In the genomic region with DNA sequence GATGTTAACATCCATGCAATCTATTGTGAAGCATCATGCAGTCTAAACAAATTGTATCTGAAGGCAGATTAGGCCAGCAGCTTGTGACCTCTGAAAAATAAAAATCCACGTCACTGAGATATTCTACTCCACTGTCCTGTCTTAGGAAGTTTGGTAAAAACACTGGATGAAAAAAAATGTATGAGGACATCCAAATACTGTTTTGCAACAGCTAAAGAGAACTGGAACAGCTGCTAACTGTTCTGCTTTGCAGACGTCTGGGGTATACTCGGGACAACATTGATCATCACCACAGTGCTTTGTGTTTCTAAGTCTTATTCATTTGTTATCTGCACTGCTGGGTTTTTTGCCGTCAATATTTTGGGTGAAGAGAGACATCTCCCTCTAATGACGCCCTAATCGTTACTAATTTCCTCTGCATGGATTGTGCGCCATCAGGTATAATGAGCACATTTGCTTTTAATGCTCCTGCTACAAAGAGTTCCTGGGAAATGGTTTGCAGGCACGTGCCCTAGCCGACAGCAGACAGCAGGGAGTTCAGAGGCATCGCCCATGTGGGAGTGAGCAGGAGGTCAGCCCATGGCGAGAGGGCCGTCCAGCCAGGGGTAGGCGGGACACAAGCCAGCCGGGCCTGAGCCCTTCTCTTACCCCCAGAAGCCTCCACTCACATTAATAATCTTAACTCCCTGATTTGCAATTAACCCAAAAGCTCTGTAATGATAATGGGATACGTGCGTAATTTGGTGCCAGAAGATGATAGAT, we compare ENCODE assay signal across 1 cellular context.
TF ChIP-seq lines count a peak whose summit lies in the region.

No MANE protein-coding gene starts in this region.

TF ChIP-seq in GM23338, 12 proteins besides CTCF, POLR2A, EP300 and RAD21 (continued from another document):
- TF ChIP-seq, protein P1, sequence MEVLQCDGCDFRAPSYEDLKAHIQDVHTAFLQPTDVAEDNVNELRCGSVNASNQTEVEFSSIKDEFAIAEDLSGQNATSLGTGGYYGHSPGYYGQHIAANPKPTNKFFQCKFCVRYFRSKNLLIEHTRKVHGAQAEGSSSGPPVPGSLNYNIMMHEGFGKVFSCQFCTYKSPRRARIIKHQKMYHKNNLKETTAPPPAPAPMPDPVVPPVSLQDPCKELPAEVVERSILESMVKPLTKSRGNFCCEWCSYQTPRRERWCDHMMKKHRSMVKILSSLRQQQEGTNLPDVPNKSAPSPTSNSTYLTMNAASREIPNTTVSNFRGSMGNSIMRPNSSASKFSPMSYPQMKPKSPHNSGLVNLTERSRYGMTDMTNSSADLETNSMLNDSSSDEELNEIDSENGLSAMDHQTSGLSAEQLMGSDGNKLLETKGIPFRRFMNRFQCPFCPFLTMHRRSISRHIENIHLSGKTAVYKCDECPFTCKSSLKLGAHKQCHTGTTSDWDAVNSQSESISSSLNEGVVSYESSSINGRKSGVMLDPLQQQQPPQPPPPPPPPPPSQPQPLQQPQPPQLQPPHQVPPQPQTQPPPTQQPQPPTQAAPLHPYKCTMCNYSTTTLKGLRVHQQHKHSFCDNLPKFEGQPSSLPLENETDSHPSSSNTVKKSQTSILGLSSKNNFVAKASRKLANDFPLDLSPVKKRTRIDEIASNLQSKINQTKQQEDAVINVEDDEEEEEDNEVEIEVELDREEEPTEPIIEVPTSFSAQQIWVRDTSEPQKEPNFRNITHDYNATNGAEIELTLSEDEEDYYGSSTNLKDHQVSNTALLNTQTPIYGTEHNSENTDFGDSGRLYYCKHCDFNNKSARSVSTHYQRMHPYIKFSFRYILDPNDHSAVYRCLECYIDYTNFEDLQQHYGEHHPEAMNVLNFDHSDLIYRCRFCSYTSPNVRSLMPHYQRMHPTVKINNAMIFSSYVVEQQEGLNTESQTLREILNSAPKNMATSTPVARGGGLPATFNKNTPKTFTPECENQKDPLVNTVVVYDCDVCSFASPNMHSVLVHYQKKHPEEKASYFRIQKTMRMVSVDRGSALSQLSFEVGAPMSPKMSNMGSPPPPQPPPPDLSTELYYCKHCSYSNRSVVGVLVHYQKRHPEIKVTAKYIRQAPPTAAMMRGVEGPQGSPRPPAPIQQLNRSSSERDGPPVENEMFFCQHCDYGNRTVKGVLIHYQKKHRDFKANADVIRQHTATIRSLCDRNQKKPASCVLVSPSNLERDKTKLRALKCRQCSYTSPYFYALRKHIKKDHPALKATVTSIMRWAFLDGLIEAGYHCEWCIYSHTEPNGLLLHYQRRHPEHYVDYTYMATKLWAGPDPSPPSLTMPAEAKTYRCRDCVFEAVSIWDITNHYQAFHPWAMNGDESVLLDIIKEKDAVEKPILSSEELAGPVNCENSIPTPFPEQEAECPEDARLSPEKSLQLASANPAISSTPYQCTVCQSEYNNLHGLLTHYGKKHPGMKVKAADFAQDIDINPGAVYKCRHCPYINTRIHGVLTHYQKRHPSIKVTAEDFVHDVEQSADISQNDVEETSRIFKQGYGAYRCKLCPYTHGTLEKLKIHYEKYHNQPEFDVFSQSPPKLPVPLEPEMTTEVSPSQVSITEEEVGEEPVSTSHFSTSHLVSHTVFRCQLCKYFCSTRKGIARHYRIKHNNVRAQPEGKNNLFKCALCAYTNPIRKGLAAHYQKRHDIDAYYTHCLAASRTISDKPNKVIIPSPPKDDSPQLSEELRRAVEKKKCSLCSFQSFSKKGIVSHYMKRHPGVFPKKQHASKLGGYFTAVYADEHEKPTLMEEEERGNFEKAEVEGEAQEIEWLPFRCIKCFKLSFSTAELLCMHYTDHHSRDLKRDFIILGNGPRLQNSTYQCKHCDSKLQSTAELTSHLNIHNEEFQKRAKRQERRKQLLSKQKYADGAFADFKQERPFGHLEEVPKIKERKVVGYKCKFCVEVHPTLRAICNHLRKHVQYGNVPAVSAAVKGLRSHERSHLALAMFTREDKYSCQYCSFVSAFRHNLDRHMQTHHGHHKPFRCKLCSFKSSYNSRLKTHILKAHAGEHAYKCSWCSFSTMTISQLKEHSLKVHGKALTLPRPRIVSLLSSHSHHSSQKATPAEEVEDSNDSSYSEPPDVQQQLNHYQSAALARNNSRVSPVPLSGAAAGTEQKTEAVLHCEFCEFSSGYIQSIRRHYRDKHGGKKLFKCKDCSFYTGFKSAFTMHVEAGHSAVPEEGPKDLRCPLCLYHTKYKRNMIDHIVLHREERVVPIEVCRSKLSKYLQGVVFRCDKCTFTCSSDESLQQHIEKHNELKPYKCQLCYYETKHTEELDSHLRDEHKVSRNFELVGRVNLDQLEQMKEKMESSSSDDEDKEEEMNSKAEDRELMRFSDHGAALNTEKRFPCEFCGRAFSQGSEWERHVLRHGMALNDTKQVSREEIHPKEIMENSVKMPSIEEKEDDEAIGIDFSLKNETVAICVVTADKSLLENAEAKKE (CRISPR knock-in tag; IDR thresholded peaks at IDR 0.05): no peak
